In the genomic region with DNA sequence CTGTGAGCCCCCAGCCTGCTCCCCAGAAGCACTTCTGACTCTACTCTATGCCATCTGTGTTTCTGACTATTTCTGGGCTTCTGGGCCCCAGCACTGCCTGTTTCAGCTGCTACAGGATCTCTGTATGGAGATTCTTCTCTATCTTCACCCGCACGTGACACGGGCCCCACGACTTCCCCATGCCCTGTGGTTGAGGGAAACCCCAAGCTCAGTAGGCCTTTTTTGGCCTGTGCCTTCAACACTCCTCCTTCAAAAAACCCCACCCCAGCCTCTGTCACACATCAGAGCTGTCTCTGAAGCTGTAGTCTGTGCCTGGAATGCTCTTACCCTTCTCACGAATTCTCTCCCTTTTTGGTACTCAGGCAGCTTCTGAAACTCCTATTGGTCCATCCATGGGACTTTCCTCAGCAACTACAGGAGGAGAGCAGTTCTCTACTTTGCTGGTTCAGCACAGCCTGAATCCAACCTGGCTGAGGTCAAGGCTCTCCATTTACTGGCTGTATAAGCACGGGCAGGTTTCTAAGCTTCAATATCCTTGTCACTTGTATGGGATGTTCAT, we compare ENCODE assay signal across 9 cellular contexts. TPM values are rescaled to one million over a fixed set of nuclear protein-coding genes. Genes with fewer than 3 reads are reported as not detected.
DNase-seq lines count a peak whose midpoint lies in the region; ATAC-seq and TF ChIP-seq lines count a peak whose summit lies in the region.
"Had no signal": no experiment of that assay in that cellular context is flagged by ENCODE, and none has a peak within 500 bp of the region (broad histone marks: within the 10 kb centered on the region; RNA-seq: fewer than 3 reads in every experiment).

No MANE protein-coding gene starts in this region.

- H3K27ac ChIP-seq in neural progenitor cell = no peak overlapping the region

- no peaks in the 10 kb centered on the region for H3K36me3 ChIP-seq in neural progenitor cell

- H4K20me1 ChIP-seq in neural progenitor cell (ENCODE audit: low read depth) = no peaks in the 10 kb centered on the region

- no peak overlapping the region for H3K4me3 ChIP-seq in neural progenitor cell
- H3K4me3 ChIP-seq: skin epidermis had no signal

- intact Hi-C loops in activated CD4-positive, alpha-beta T cell treated with anti-CD3 and anti-CD28 coated beads, Interleukin-2, amount 10 ng/mL, durations not matched to agents 24 days and 14 days (cut with micrococcal nuclease) = loop anchor here (5.0 kb wide), 1 partner anchor 70 kb away; no protein-coding TSS in a partner anchor

- H3K4me1 Mint-ChIP-seq in activated CD4-positive, alpha-beta T cell treated with anti-CD3 and anti-CD28 coated beads, Interleukin-2, amount 10 ng/mL, durations not matched to agents 24 days and 14 days = peaks cover 24% of the 10 kb centered on the region
- H3K4me1 Mint-ChIP-seq in neural progenitor cell = peaks cover 15% of the 10 kb centered on the region

- peaks cover 17% of the 10 kb centered on the region for H3F3A ChIP-seq in neural progenitor cell (ENCODE audit: low read depth)

- peak overlapping the region; percentile 68 for H3K27ac Mint-ChIP-seq in activated CD4-positive, alpha-beta T cell treated with anti-CD3 and anti-CD28 coated beads, Interleukin-2, amount 10 ng/mL, durations not matched to agents 24 days and 14 days
- no peak overlapping the region for H3K27ac Mint-ChIP-seq in neural progenitor cell

- H3K79me2 ChIP-seq in neural progenitor cell (ENCODE audit: low read depth) = no peaks in the 10 kb centered on the region

- no peak overlapping the region for H3K9ac ChIP-seq in neural progenitor cell

- ATAC-seq in GM19372 (IDR thresholded peaks at IDR 0.05; ENCODE audit: low read depth, unreplicated experiment) (peak; percentile 81), HG03439 (IDR thresholded peaks at IDR 0.05; ENCODE audit: unreplicated experiment) (peak; percentile 84), esophagus mucosa (peak; percentile 17)

- H2AFZ ChIP-seq in neural progenitor cell (replicated peaks) = no peak overlapping the region

- peak overlapping the region; percentile 24 for H3K4me3 Mint-ChIP-seq in activated CD4-positive, alpha-beta T cell treated with anti-CD3 and anti-CD28 coated beads, Interleukin-2, amount 10 ng/mL, durations not matched to agents 24 days and 14 days
- no peak overlapping the region for H3K4me3 Mint-ChIP-seq in neural progenitor cell

- peaks cover 55% of the 10 kb centered on the region for H3K27me3 Mint-ChIP-seq in activated CD4-positive, alpha-beta T cell treated with anti-CD3 and anti-CD28 coated beads, Interleukin-2, amount 10 ng/mL, durations not matched to agents 24 days and 14 days
- peaks cover 19% of the 10 kb centered on the region for H3K27me3 Mint-ChIP-seq in neural progenitor cell (ENCODE audit: insufficient read depth, low read depth)

- H3K4me2 ChIP-seq in neural progenitor cell = no peak overlapping the region

- no peaks in the 10 kb centered on the region for H3K9me3 ChIP-seq in neural progenitor cell (ENCODE audit: low read depth)

- peaks cover 2% of the 10 kb centered on the region for H3K36me3 Mint-ChIP-seq in activated CD4-positive, alpha-beta T cell treated with anti-CD3 and anti-CD28 coated beads, Interleukin-2, amount 10 ng/mL, durations not matched to agents 24 days and 14 days (ENCODE audit: low read depth)
- no peaks in the 10 kb centered on the region for H3K36me3 Mint-ChIP-seq in neural progenitor cell

- TF ChIP-seq CTCF in neural progenitor cell (IDR thresholded peaks at IDR 0.05) = no peak

- peak; percentile 92 for DNase-seq in activated CD4-positive, alpha-beta T cell treated with anti-CD3 and anti-CD28 coated beads, Interleukin-2, amount 10 ng/mL, durations not matched to agents 24 days and 14 days
- DNase-seq in stimulated activated CD4-positive, alpha-beta T cell treated with anti-CD3 and anti-CD28 coated beads, Interleukin-15, amount 100 ng/mL, for 48 hours (ENCODE audit: low read depth in 2 of 2) = peak; percentile 34 to 54
- no peak for DNase-seq in inferior parietal cortex (ENCODE audit: extremely low spot score)
- DNase-seq in neural progenitor cell (ENCODE audit: low spot score) = no peak
- DNase-seq in NCI-H2107 treated with DMSO at 0.1 percent for 48 hours (lab: John Stamatoyannopoulos, UW; ENCODE audit: unreplicated experiment) = no peak

- no peaks in the 10 kb centered on the region for H3K9me3 Mint-ChIP-seq in activated CD4-positive, alpha-beta T cell treated with anti-CD3 and anti-CD28 coated beads, Interleukin-2, amount 10 ng/mL, durations not matched to agents 24 days and 14 days
- H3K9me3 Mint-ChIP-seq in neural progenitor cell = peaks cover 3% of the 10 kb centered on the region

- H3K27me3 ChIP-seq in neural progenitor cell = peaks cover 59% of the 10 kb centered on the region

- no peaks in the 10 kb centered on the region for H3K4me1 ChIP-seq in neural progenitor cell

RNA-seq across cellular contexts. Expression of gene NID1, which starts 2.0 kb away (rescaled TPM):
- 0.57 and 0.61 TPM in 2 replicates for total RNA-seq in activated CD4-positive, alpha-beta T cell treated with anti-CD3 and anti-CD28 coated beads, Interleukin-2, amount 10 ng/mL, durations not matched to agents 24 days and 14 days
- 5.3 TPM for total RNA-seq in esophagus mucosa
- total RNA-seq in neural progenitor cell (ENCODE audit: low replicate concordance) = 32.5 and 42.7 TPM in 2 replicates

Comparison
In these comparisons a context has a peak if more than half of its experiments do, and no peak if none do; other contexts are left out.
1. ATAC-seq: peak in every context shown above with its lines; median percentile 84 in HG03439; 81 in GM19372; 17 in esophagus mucosa.
2. DNase-seq: peak in activated CD4-positive, alpha-beta T cell treated with anti-CD3 and anti-CD28 coated beads, Interleukin-2, amount 10 ng/mL, durations not matched to agents 24 days and 14 days (single experiment) and stimulated activated CD4-positive, alpha-beta T cell treated with anti-CD3 and anti-CD28 coated beads, Interleukin-15, amount 100 ng/mL, for 48 hours (2 of 2); none in inferior parietal cortex (single experiment), neural progenitor cell (single experiment) and NCI-H2107 treated with DMSO at 0.1 percent for 48 hours (single experiment).